29 cellular contexts compared by ENCODE assay signal in the genomic region with DNA sequence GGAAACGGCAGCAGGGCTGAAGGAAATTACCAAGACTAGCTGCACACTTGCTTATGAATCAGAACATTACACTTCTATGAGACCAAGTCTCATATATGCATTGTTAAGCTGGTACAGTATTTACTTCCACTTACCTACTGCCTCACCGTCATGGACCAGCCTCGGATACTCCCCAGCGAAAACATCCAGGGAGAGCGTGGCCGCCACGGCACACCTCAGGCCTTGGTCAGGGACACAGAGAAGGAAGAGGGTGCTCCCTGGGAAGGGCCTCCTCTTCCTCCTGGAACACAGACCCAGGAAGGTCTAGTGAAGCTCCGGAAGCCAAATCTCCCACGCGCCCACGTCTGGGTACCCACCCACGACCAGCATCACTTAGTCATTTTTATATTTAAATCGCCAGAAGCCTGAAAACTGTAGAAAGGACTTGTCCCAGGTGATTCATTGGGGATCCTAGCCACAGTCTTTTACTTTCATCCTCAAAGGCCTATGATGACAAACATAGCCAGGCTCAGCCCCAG.
"Had no signal": no experiment of that assay in that cellular context is flagged by ENCODE, and none has a peak within 500 bp of the region (broad histone marks: within the 10 kb centered on the region; RNA-seq: fewer than 3 reads in every experiment).

No MANE protein-coding gene starts in this region.

- H3K4me1 ChIP-seq: heart right ventricle, left lung, neural progenitor cell, psoas muscle, testis, thyroid gland, transverse colon, upper lobe of left lung, vagina had no signal

- H3K27me3 Mint-ChIP-seq: naive B cell; stimulated activated naive B cell treated with anti-CD40 and anti-IgM and Interleukin-4, amounts not matched to agents 10 μg/mL and 1 μg/mL and 100 μg/mL, for 72 hours had no signal

- H3K27ac Mint-ChIP-seq: mesothelial cell of epicardium; natural killer cell; nephron progenitor cell; neural progenitor cell; stimulated activated naive B cell treated with anti-CD40 and anti-IgM and Interleukin-4, amounts not matched to agents 10 μg/mL and 1 μg/mL and 100 μg/mL, for 72 hours had no signal

- H3K4me3 Mint-ChIP-seq: mesothelial cell of epicardium; naive B cell; natural killer cell; nephron progenitor cell; neural progenitor cell; stimulated activated naive B cell treated with anti-CD40 and anti-IgM and Interleukin-4, amounts not matched to agents 10 μg/mL and 1 μg/mL and 100 μg/mL, for 72 hours had no signal

- ATAC-seq: heart right ventricle; left cardiac atrium; left lung; natural killer cell; pancreas; psoas muscle; right lobe of liver; stimulated activated naive B cell treated with anti-CD40 and anti-IgM and Interleukin-4, amounts not matched to agents 10 μg/mL and 1 μg/mL and 100 μg/mL, for 72 hours; stimulated activated naive CD8-positive, alpha-beta T cell treated with anti-CD3 and anti-CD28 coated beads, Interleukin-15, Interleukin-2, amounts not matched to agents 100 U/mL and 50 U/mL, for 24 hours had no signal

- H3K9ac ChIP-seq: neural progenitor cell had no signal

- H3K79me2 ChIP-seq: hepatocyte had no signal

- H3K36me3 Mint-ChIP-seq: mesothelial cell of epicardium; naive B cell; natural killer cell; neural progenitor cell; stimulated activated naive B cell treated with anti-CD40 and anti-IgM and Interleukin-4, amounts not matched to agents 10 μg/mL and 1 μg/mL and 100 μg/mL, for 72 hours had no signal

- DNase-seq: heart right ventricle; kidney glomerular epithelial cell; left cardiac atrium; left lung; mesendoderm; naive B cell; natural killer cell; nephron progenitor cell; pancreas; psoas muscle; right lobe of liver; stimulated activated CD4-positive, alpha-beta T cell treated with anti-CD3 and anti-CD28 coated beads, Interleukin-1b, Interleukin-23, amount 100 ng/mL, for 48 hours; stimulated activated CD4-positive, alpha-beta T cell treated with anti-CD3 and anti-CD28 coated beads, Interleukin-2, amount 100 ng/mL, for 48 hours; stimulated activated CD4-positive, alpha-beta T cell treated with anti-CD3 and anti-CD28 coated beads, Interleukin-4, amount 100 ng/mL, for 4 hours; stimulated activated CD8-positive, alpha-beta memory T cell treated with anti-CD3 and anti-CD28 coated beads, Interleukin-4, amount 100 ng/mL, for 48 hours; stimulated activated naive B cell treated with anti-CD40 and anti-IgM and Interleukin-4, amounts not matched to agents 10 μg/mL and 1 μg/mL and 100 μg/mL, for 72 hours; stimulated activated naive CD8-positive, alpha-beta T cell treated with anti-CD3 and anti-CD28 coated beads, Interleukin-15, Interleukin-2, amounts not matched to agents 100 U/mL and 50 U/mL, for 24 hours; stomach; testis; thyroid gland; transverse colon had no signal

- H3K4me3 ChIP-seq: heart right ventricle, hepatocyte, left lung, lung, neural progenitor cell, pancreas, psoas muscle, right lobe of liver, smooth muscle cell, stomach, testis, thyroid gland, transverse colon, upper lobe of left lung, vagina had no signal

- H3K9me3 ChIP-seq: heart right ventricle, left lung, neutrophil, pancreas, psoas muscle, right lobe of liver, stomach, testis, thyroid gland, transverse colon, upper lobe of left lung, vagina had no signal

- H3K27me3 ChIP-seq: heart right ventricle, hepatocyte, left lung, neural progenitor cell, neutrophil, pancreas, right lobe of liver, stomach, testis, thyroid gland, transverse colon, upper lobe of left lung, vagina had no signal

- H3K4me2 ChIP-seq: hepatocyte, neural progenitor cell, smooth muscle cell had no signal

- H3K9me3 Mint-ChIP-seq: mesothelial cell of epicardium; naive B cell; natural killer cell; nephron progenitor cell; neural progenitor cell; stimulated activated naive B cell treated with anti-CD40 and anti-IgM and Interleukin-4, amounts not matched to agents 10 μg/mL and 1 μg/mL and 100 μg/mL, for 72 hours had no signal

- H3K36me3 ChIP-seq: heart right ventricle, left lung, neural progenitor cell, neutrophil, pancreas, right lobe of liver, stomach, thyroid gland, transverse colon, upper lobe of left lung, vagina had no signal

- H2AFZ ChIP-seq: hepatocyte, neural progenitor cell had no signal

- H3K27ac ChIP-seq: heart right ventricle, hepatocyte, left lung, neural progenitor cell, neutrophil, pancreas, psoas muscle, right lobe of liver, stomach, testis, thyroid gland, transverse colon, upper lobe of left lung, vagina had no signal
